Comparison of ENCODE assay signal across 8 cellular contexts in genomic region chr3:61560452-61561373, GRCh38. TPM values are rescaled to one million over a fixed set of nuclear protein-coding genes. Genes with fewer than 3 reads are reported as not detected.
A peak's percentile ranks its signal among the peaks of the same experiment; 100 is the strongest.
DNase-seq lines count a peak whose midpoint lies in the region; ATAC-seq and TF ChIP-seq lines count a peak whose summit lies in the region.

No MANE protein-coding gene starts in this region.

- no peaks in the 10 kb centered on the region for H3K9me3 ChIP-seq in HUES64 (ENCODE audit: insufficient read depth, low read depth, low read length)
- no peaks in the 10 kb centered on the region for H3K9me3 ChIP-seq in colonic mucosa

- peak overlapping the region; percentile 65 for H3K27ac Mint-ChIP-seq in stimulated activated naive B cell treated with anti-CD40 and anti-IgM and Interleukin-4, amounts not matched to agents 10 μg/mL and 1 μg/mL and 100 μg/mL, for 72 hours

- H3K4me3 ChIP-seq in HUES64 (ENCODE audit: low read length) (peak overlapping the region; percentile 95), colonic mucosa (peak overlapping the region; percentile 51)

- intact Hi-C loops in colonic mucosa (cut with DNase I) = loop anchor here (5.0 to 10.0 kb wide), 3 partner anchors 94 to 492 kb away; no protein-coding TSS in a partner anchor

- H3K4me1 Mint-ChIP-seq in stimulated activated naive B cell treated with anti-CD40 and anti-IgM and Interleukin-4, amounts not matched to agents 10 μg/mL and 1 μg/mL and 100 μg/mL, for 72 hours = peaks cover 8 to 37% of the 10 kb centered on the region in 2 donors

- peak; percentile 75 for DNase-seq in COLO668 (lab: John Stamatoyannopoulos, UW; ENCODE audit: unreplicated experiment)
- peak; percentile 72 for DNase-seq in RPMI8226
- DNase-seq in colonic mucosa = peak; percentile 83
- DNase-seq in left kidney (ENCODE audit: low read depth, low spot score) = peak; percentile 95
- no peak for DNase-seq in stimulated activated naive B cell treated with anti-CD40 and anti-IgM and Interleukin-4, amounts not matched to agents 10 μg/mL and 1 μg/mL and 100 μg/mL, for 72 hours

- ATAC-seq in GM19372 (IDR thresholded peaks at IDR 0.05; ENCODE audit: low read depth, unreplicated experiment) (peak; percentile 43), GM19328 (IDR thresholded peaks at IDR 0.05; ENCODE audit: unreplicated experiment) (no peak)
- ATAC-seq in stimulated activated naive B cell treated with anti-CD40 and anti-IgM and Interleukin-4, amounts not matched to agents 10 μg/mL and 1 μg/mL and 100 μg/mL, for 72 hours (replicated peaks) = peak; percentile 16 to 37

- H3K9ac ChIP-seq in HUES64 (ENCODE audit: low read depth, low read length) (peak overlapping the region; percentile 98), colonic mucosa (ENCODE audit: low read depth in 2 of 2, low read length in 2 of 2) (peak overlapping the region; percentile 83 to 85)

- no peak for TF ChIP-seq CTCF in colonic mucosa (IDR thresholded peaks at IDR 0.05)

- peaks cover 64 to 87% of the 10 kb centered on the region in 2 donors for H3K27me3 Mint-ChIP-seq in stimulated activated naive B cell treated with anti-CD40 and anti-IgM and Interleukin-4, amounts not matched to agents 10 μg/mL and 1 μg/mL and 100 μg/mL, for 72 hours

- H3K36me3 ChIP-seq in HUES64 (ENCODE audit: insufficient read depth, low read length) (peaks cover 8% of the 10 kb centered on the region; the same call in 1 of the 2 replicates), colonic mucosa (no peaks in the 10 kb centered on the region)

- peak overlapping the region; percentile 62 to 88 for H3K4me3 Mint-ChIP-seq in stimulated activated naive B cell treated with anti-CD40 and anti-IgM and Interleukin-4, amounts not matched to agents 10 μg/mL and 1 μg/mL and 100 μg/mL, for 72 hours

- H3K27ac ChIP-seq in HUES64 (ENCODE audit: low read depth, low read length) = peak overlapping the region; percentile 99
- peak overlapping the region; percentile 86 for H3K27ac ChIP-seq in colonic mucosa

- peaks cover 0 to 4% of the 10 kb centered on the region in 2 donors for H3K36me3 Mint-ChIP-seq in stimulated activated naive B cell treated with anti-CD40 and anti-IgM and Interleukin-4, amounts not matched to agents 10 μg/mL and 1 μg/mL and 100 μg/mL, for 72 hours

- H3K4me1 ChIP-seq in HUES64 (ENCODE audit: insufficient read depth, low read length) (peaks cover 20% of the 10 kb centered on the region), colonic mucosa (no peaks in the 10 kb centered on the region)

- WGBS in HUES64 = under 1% methylated on average over 66 of the region's 66 CpGs

- peaks cover 3 to 6% of the 10 kb centered on the region in 2 donors for H3K9me3 Mint-ChIP-seq in stimulated activated naive B cell treated with anti-CD40 and anti-IgM and Interleukin-4, amounts not matched to agents 10 μg/mL and 1 μg/mL and 100 μg/mL, for 72 hours

- no peaks in the 10 kb centered on the region for H3K27me3 ChIP-seq in HUES64 (ENCODE audit: insufficient read depth, low read length)
- no peaks in the 10 kb centered on the region for H3K27me3 ChIP-seq in colonic mucosa

RNA-seq across cellular contexts. Expression of gene PTPRG, which starts 0.7 kb away (rescaled TPM):
- 46.4 TPM for polyA plus RNA-seq in HUES64 (2013, experiment 1 of 2)
- 51.2 TPM for polyA plus RNA-seq in HUES64 (2013, experiment 2 of 2)
- total RNA-seq in colonic mucosa = 10 to 100 TPM; 26.0 to 26.3 TPM
